Comparison of ENCODE assay signal across 21 cellular contexts in the genomic region with DNA sequence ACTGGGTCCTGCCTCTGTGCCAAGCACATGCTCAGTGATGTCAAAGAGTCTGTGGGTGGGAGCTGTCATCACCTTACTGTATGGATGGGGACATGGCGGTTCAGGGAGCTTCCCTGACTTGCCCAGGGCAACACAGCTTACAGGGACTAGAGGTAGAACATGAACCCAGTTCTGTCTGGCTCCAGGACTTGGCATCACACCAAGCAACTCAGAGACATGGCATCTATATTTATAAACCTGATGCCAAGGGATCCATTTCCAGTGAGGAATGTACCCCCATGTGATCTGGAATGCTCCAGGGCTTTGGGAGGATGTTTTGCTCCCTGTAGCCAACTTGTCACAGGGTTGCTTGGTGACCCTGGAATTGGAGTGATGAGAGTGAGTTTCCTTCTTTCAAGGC. TPM values are rescaled to one million over a fixed set of nuclear protein-coding genes. Genes with fewer than 3 reads are reported as not detected.
A peak's percentile ranks its signal among the peaks of the same experiment; 100 is the strongest.
DNase-seq lines count a peak whose midpoint lies in the region; TF ChIP-seq lines count a peak whose summit lies in the region.
"Had no signal": no experiment of that assay in that cellular context is flagged by ENCODE, and none has a peak within 500 bp of the region (broad histone marks: within the 10 kb centered on the region; RNA-seq: fewer than 3 reads in every experiment).

No MANE protein-coding gene starts in this region.

- H3K9me3 Mint-ChIP-seq in activated CD4-positive, alpha-beta T cell treated with anti-CD3 and anti-CD28 coated beads, Interleukin-2, amount 10 ng/mL, durations not matched to agents 24 days and 14 days, result peaks cover 24% of the 10 kb centered on the region
- peaks cover 20% of the 10 kb centered on the region for H3K9me3 Mint-ChIP-seq in activated T-helper 2 cell treated with anti-CD3 and anti-CD28 coated beads, Interferon-gamma antibody, Interleukin-2, Interleukin-4, amounts not matched to agents 10 μg/mL and 5 μg/mL and 100 μg/mL, durations not matched to agents 14 hours and 24 hours and 36 hours
- H3K9me3 Mint-ChIP-seq in CD14-positive monocyte, result peaks cover 0 to 5% (median 0%) of the 10 kb centered on the region in 7 donors

- peaks cover 35% of the 10 kb centered on the region for H3K36me3 Mint-ChIP-seq in activated CD4-positive, alpha-beta T cell treated with anti-CD3 and anti-CD28 coated beads, Interleukin-2, amount 10 ng/mL, durations not matched to agents 24 days and 14 days (ENCODE audit: low read depth)
- peaks cover 44% of the 10 kb centered on the region for H3K36me3 Mint-ChIP-seq in activated T-helper 2 cell treated with anti-CD3 and anti-CD28 coated beads, Interferon-gamma antibody, Interleukin-2, Interleukin-4, amounts not matched to agents 10 μg/mL and 5 μg/mL and 100 μg/mL, durations not matched to agents 14 hours and 24 hours and 36 hours (ENCODE audit: low read depth)
- no peaks in the 10 kb centered on the region for H3K36me3 Mint-ChIP-seq in CD14-positive monocyte

- H3K4me1 ChIP-seq in left ventricle myocardium inferior, result no peaks in the 10 kb centered on the region
- H3K4me1 ChIP-seq: body of pancreas, HAP-1, pancreas had no signal

- no peak for DNase-seq in activated CD4-positive, alpha-beta T cell treated with anti-CD3 and anti-CD28 coated beads, Interleukin-2, amount 10 ng/mL, durations not matched to agents 24 days and 14 days
- no peak for DNase-seq in activated CD4-positive, alpha-beta T cell treated with anti-CD3 and anti-CD28 coated beads for 4 hours
- DNase-seq in MG63 (peak; percentile 58), glomerular visceral epithelial cell (ENCODE audit: extremely low spot score) (peak; percentile 65), left ventricle myocardium inferior (no peak), CD14-positive monocyte (ENCODE audit: low spot score) (no peak), islet precursor cell (no peak)
- DNase-seq in activated T-helper 2 cell treated with anti-CD3 and anti-CD28 coated beads, Interferon-gamma antibody, Interleukin-2, Interleukin-4, amounts not matched to agents 10 μg/mL and 5 μg/mL and 100 μg/mL, durations not matched to agents 14 hours and 24 hours and 36 hours (ENCODE audit: low spot score), result no peak
- DNase-seq: body of pancreas; left ventricle myocardium superior; NCI-H1105 treated with DMSO at 0.1 percent for 48 hours; NCI-H2171 treated with DMSO at 0.1 percent for 48 hours; pancreas; SHP77 treated with DMSO at 0.1 percent for 48 hours; stimulated activated naive CD4-positive, alpha-beta T cell had no signal

- no peaks in the 10 kb centered on the region for H3K27me3 Mint-ChIP-seq in activated CD4-positive, alpha-beta T cell treated with anti-CD3 and anti-CD28 coated beads, Interleukin-2, amount 10 ng/mL, durations not matched to agents 24 days and 14 days
- no peaks in the 10 kb centered on the region for H3K27me3 Mint-ChIP-seq in activated T-helper 2 cell treated with anti-CD3 and anti-CD28 coated beads, Interferon-gamma antibody, Interleukin-2, Interleukin-4, amounts not matched to agents 10 μg/mL and 5 μg/mL and 100 μg/mL, durations not matched to agents 14 hours and 24 hours and 36 hours (ENCODE audit: low read depth)
- H3K27me3 Mint-ChIP-seq in CD14-positive monocyte (ENCODE audit: low read depth in 3 of 3), result peaks cover 4 to 15% (median 10%) of the 10 kb centered on the region in 3 donors

- H3K9me3 ChIP-seq in MG63, result peaks cover 13% of the 10 kb centered on the region
- peaks cover under 1% of the 10 kb centered on the region for H3K9me3 ChIP-seq in left ventricle myocardium inferior (replicated peaks)
- H3K9me3 ChIP-seq: body of pancreas, HAP-1, pancreas had no signal

- intact Hi-C loops in activated CD4-positive, alpha-beta T cell treated with anti-CD3 and anti-CD28 coated beads, Interleukin-2, amount 10 ng/mL, durations not matched to agents 24 days and 14 days (cut with micrococcal nuclease), result no loop called here
- intact Hi-C loops in activated T-helper 2 cell treated with anti-CD3 and anti-CD28 coated beads, Interferon-gamma antibody, Interleukin-2, Interleukin-4, amounts not matched to agents 10 μg/mL and 5 μg/mL and 100 μg/mL, durations not matched to agents 14 hours and 24 hours and 36 hours (cut with micrococcal nuclease), result no loop called here
- intact Hi-C loops in left ventricle myocardium inferior (cut with micrococcal nuclease) (no loop called here), CD14-positive monocyte (cut with micrococcal nuclease) (no loop called here)

- H3K36me3 ChIP-seq in MG63, result no peaks in the 10 kb centered on the region
- no peaks in the 10 kb centered on the region for H3K36me3 ChIP-seq in left ventricle myocardium inferior
- H3K36me3 ChIP-seq: HAP-1, pancreas had no signal

- peak overlapping the region; percentile 97 for H3K27ac Mint-ChIP-seq in activated CD4-positive, alpha-beta T cell treated with anti-CD3 and anti-CD28 coated beads, Interleukin-2, amount 10 ng/mL, durations not matched to agents 24 days and 14 days
- peak overlapping the region; percentile 94 for H3K27ac Mint-ChIP-seq in activated T-helper 2 cell treated with anti-CD3 and anti-CD28 coated beads, Interferon-gamma antibody, Interleukin-2, Interleukin-4, amounts not matched to agents 10 μg/mL and 5 μg/mL and 100 μg/mL, durations not matched to agents 14 hours and 24 hours and 36 hours
- no peak overlapping the region for H3K27ac Mint-ChIP-seq in CD14-positive monocyte

- TF ChIP-seq CTCF in left ventricle myocardium inferior (IDR thresholded peaks at IDR 0.05; ENCODE audit: borderline replicate concordance) (no peak), CD14-positive monocyte (IDR thresholded peaks at IDR 0.05) (no peak)

- peaks cover 84% of the 10 kb centered on the region for H3K4me1 Mint-ChIP-seq in activated CD4-positive, alpha-beta T cell treated with anti-CD3 and anti-CD28 coated beads, Interleukin-2, amount 10 ng/mL, durations not matched to agents 24 days and 14 days
- peaks cover 88% of the 10 kb centered on the region for H3K4me1 Mint-ChIP-seq in activated T-helper 2 cell treated with anti-CD3 and anti-CD28 coated beads, Interferon-gamma antibody, Interleukin-2, Interleukin-4, amounts not matched to agents 10 μg/mL and 5 μg/mL and 100 μg/mL, durations not matched to agents 14 hours and 24 hours and 36 hours (ENCODE audit: low read depth)
- H3K4me1 Mint-ChIP-seq in CD14-positive monocyte, result no peaks in the 10 kb centered on the region

- no peak overlapping the region for H3K4me3 Mint-ChIP-seq in activated CD4-positive, alpha-beta T cell treated with anti-CD3 and anti-CD28 coated beads, Interleukin-2, amount 10 ng/mL, durations not matched to agents 24 days and 14 days
- H3K4me3 Mint-ChIP-seq in activated T-helper 2 cell treated with anti-CD3 and anti-CD28 coated beads, Interferon-gamma antibody, Interleukin-2, Interleukin-4, amounts not matched to agents 10 μg/mL and 5 μg/mL and 100 μg/mL, durations not matched to agents 14 hours and 24 hours and 36 hours (ENCODE audit: low read depth), result no peak overlapping the region
- H3K4me3 Mint-ChIP-seq in CD14-positive monocyte, result no peak overlapping the region

- no peaks in the 10 kb centered on the region for H3K27me3 ChIP-seq in MG63
- H3K27me3 ChIP-seq in left ventricle myocardium inferior (ENCODE audit: low read depth), result peaks cover 86% of the 10 kb centered on the region
- H3K27me3 ChIP-seq: body of pancreas, pancreas had no signal

- no peak overlapping the region for H3K27ac ChIP-seq in left ventricle myocardium inferior (replicated peaks)
- H3K27ac ChIP-seq: A549, body of pancreas, pancreas had no signal

- H3K4me3 ChIP-seq in MG63 (no peak overlapping the region), left ventricle myocardium inferior (no peak overlapping the region)
- H3K4me3 ChIP-seq: A549, body of pancreas, HAP-1, pancreas had no signal

RNA-seq across cellular contexts. Expression of gene TEX48, which starts 38.3 kb away (rescaled TPM):
- 0.52 and 0.56 TPM in 2 replicates for total RNA-seq in activated CD4-positive, alpha-beta T cell treated with anti-CD3 and anti-CD28 coated beads, Interleukin-2, amount 10 ng/mL, durations not matched to agents 24 days and 14 days
- not detected in 2 replicates for total RNA-seq in MG63 (2014; rRNA removed; shearing (Covaris generic); ENCODE audit: low replicate concordance)
- 0.41 and 0.68 TPM in 2 replicates for total RNA-seq in activated T-helper 2 cell treated with anti-CD3 and anti-CD28 coated beads, Interferon-gamma antibody, Interleukin-2, Interleukin-4, amounts not matched to agents 10 μg/mL and 5 μg/mL and 100 μg/mL, durations not matched to agents 14 hours and 24 hours and 36 hours
- total RNA-seq in left ventricle myocardium inferior, result not detected
- not detected for polyA plus RNA-seq in CD14-positive monocyte
- total RNA-seq: body of pancreas, dermis microvascular lymphatic vessel endothelial cell, fibroblast of lung, G401, left ventricle myocardium superior, pancreas, ureter had no signal
- polyA plus RNA-seq: A549, fibroblast of lung, pancreas had no signal

Comparison
In these comparisons a context has a peak if more than half of its experiments do, and no peak if none do; other contexts are left out.
1. DNase-seq: peak in MG63 (single experiment) and glomerular visceral epithelial cell (single experiment); none in activated CD4-positive, alpha-beta T cell treated with anti-CD3 and anti-CD28 coated beads, Interleukin-2, amount 10 ng/mL, durations not matched to agents 24 days and 14 days (single experiment), activated CD4-positive, alpha-beta T cell treated with anti-CD3 and anti-CD28 coated beads for 4 hours (0 of 2), activated T-helper 2 cell treated with anti-CD3 and anti-CD28 coated beads, Interferon-gamma antibody, Interleukin-2, Interleukin-4, amounts not matched to agents 10 μg/mL and 5 μg/mL and 100 μg/mL, durations not matched to agents 14 hours and 24 hours and 36 hours (single experiment), left ventricle myocardium inferior (single experiment), CD14-positive monocyte (single experiment) and islet precursor cell (single experiment).
2. H3K27ac Mint-ChIP-seq: peak in activated CD4-positive, alpha-beta T cell treated with anti-CD3 and anti-CD28 coated beads, Interleukin-2, amount 10 ng/mL, durations not matched to agents 24 days and 14 days (single experiment) and activated T-helper 2 cell treated with anti-CD3 and anti-CD28 coated beads, Interferon-gamma antibody, Interleukin-2, Interleukin-4, amounts not matched to agents 10 μg/mL and 5 μg/mL and 100 μg/mL, durations not matched to agents 14 hours and 24 hours and 36 hours (single experiment); none in CD14-positive monocyte (0 of 7).